11 cellular contexts compared by ENCODE assay signal in genomic region chr9:92100237-92100911, GRCh38. TPM values are rescaled to one million over a fixed set of nuclear protein-coding genes. Genes with fewer than 3 reads are reported as not detected.
DNase-seq lines count a peak whose midpoint lies in the region; ATAC-seq, FAIRE-seq and TF ChIP-seq lines count a peak whose summit lies in the region.
"Had no signal": no experiment of that assay in that cellular context is flagged by ENCODE, and none has a peak within 500 bp of the region (broad histone marks: within the 10 kb centered on the region; RNA-seq: fewer than 3 reads in every experiment).

No MANE protein-coding gene starts in this region.

- H3K23ac ChIP-seq in H1 (ENCODE audit: insufficient read length): no peak overlapping the region

- H3K36me3 ChIP-seq in MG63 (peaks cover 5% of the 10 kb centered on the region), H1 (ENCODE audit: control insufficient read depth in 2 of 4, insufficient read depth in 4 of 4, low read length in 3 of 4) (peaks cover 2 to 12% (median 3%) of the 10 kb centered on the region in 4 experiments; a peak in 3 of 8 replicates)

- no peak for TF ChIP-seq RAD21 in H1 (IDR thresholded peaks at IDR 0.05 in 1 of 2, conservative IDR thresholded peaks at IDR 0.05 in 1 of 2; ENCODE audit: low read depth in 2 of 2, low read length in 2 of 2)

- 93% methylated on average over 5 of the region's 5 CpGs; no CpG with 5 or more reads in 1 of the 2 experiments for WGBS in H1 (ENCODE audit: extremely low coverage in 1 of 2, insufficient coverage in 1 of 2, insufficient read length in 1 of 2, insufficient replicate concordance in 2 of 2, low coverage in 1 of 2, low lambda C conversion rate in 2 of 2, missing lambda C conversion rate in 1 of 2), 2 experiments
- WGBS in lower leg skin, 2 donors: 83 to 92% methylated on average over 5 of the region's 5 CpGs

- no peak overlapping the region for H4K91ac ChIP-seq in H1 (replicated peaks; ENCODE audit: insufficient read length, low read length)

- peaks cover 0 to 2% (median 0%) of the 10 kb centered on the region in 4 experiments; a peak in 1 of 7 replicates for H3K4me1 ChIP-seq in H1 (replicated peaks in 1 of 4; ENCODE audit: control insufficient read depth in 3 of 4, insufficient read depth in 4 of 4, low read length in 3 of 4)

- CTCF ChIA-PET in H1 (lab: Charles Lee; ENCODE audit: partially characterized antibody): no interaction called here

- H3K18ac ChIP-seq in H1 (ENCODE audit: extremely low read depth, low read length): no peak overlapping the region

- no peak overlapping the region for H2BK12ac ChIP-seq in H1 (ENCODE audit: low read depth, low read length)

- no peak for FAIRE-seq in H1 (lab: Jason Lieb, UNC)

- POLR2A ChIA-PET in H1 (lab: Charles Lee; ENCODE audit: partially characterized antibody): interaction anchor here (1.7 kb wide), 1 partner anchor 14 kb away, joined by 8 read pairs; the partner anchor contains the start of gene SPTLC1

- DNase-seq in ELF-1 (ENCODE audit: low read depth, low spot score) (peak; percentile 66), MG63 (peak; percentile 65), H1 (ENCODE audit: low read depth in 1 of 2, low spot score in 2 of 2) (peak in 1 of 2 experiments; percentile 17), nephron progenitor cell (no peak), COLO668 (lab: John Stamatoyannopoulos, UW; ENCODE audit: unreplicated experiment) (no peak), lower leg skin (ENCODE audit: low spot score in 2 of 2) (no peak), GF-D8 (lab: John Stamatoyannopoulos, UW) (no peak)
- DNase-seq: NCI-H1105; stimulated activated naive CD4-positive, alpha-beta T cell had no signal

- H2AFZ ChIP-seq in H1 (ENCODE audit: low read length): no peak overlapping the region

- H3K4me3 Mint-ChIP-seq in nephron progenitor cell: no peak overlapping the region
- no peak overlapping the region for H3K4me3 Mint-ChIP-seq in stimulated activated memory B cell treated with anti-CD40 and anti-IgM and Interleukin-4, amounts not matched to agents 10 μg/mL and 1 μg/mL and 100 μg/mL, for 72 hours

- no peak overlapping the region for H4K5ac ChIP-seq in H1 (ENCODE audit: insufficient read length, low read depth, low read length)

- no peak for TF ChIP-seq EP300 in H1 (IDR thresholded peaks at IDR 0.05; ENCODE audit: borderline replicate concordance in 1 of 2, low read depth in 2 of 2, low read length in 2 of 2)

- TF ChIP-seq POLR2A in H1 (IDR thresholded peaks at IDR 0.05; ENCODE audit: control extremely low read depth in 1 of 2, low read depth in 2 of 2, low read length in 2 of 2) (no peak), lower leg skin (IDR thresholded peaks at IDR 0.05) (no peak)

- H3K27me3 ChIP-seq in MG63 (no peaks in the 10 kb centered on the region), H1 (replicated peaks in 1 of 4; ENCODE audit: control insufficient read depth in 3 of 4, extremely low read depth in 1 of 4, insufficient read depth in 3 of 4, low read length in 3 of 4) (no peaks in the 10 kb centered on the region)

- no peaks in the 10 kb centered on the region for H4K20me1 ChIP-seq in H1 (replicated peaks in 1 of 2; ENCODE audit: control insufficient read depth in 1 of 2, insufficient read depth in 2 of 2, low read length in 2 of 2)

- H4K8ac ChIP-seq in H1 (ENCODE audit: extremely low read depth, insufficient read depth, low read length): no peak overlapping the region

- H3K9ac ChIP-seq in H1 (replicated peaks in 1 of 4; ENCODE audit: extremely low read depth in 1 of 4, low read depth in 3 of 4, low read length in 3 of 4): no peak overlapping the region

- ATAC-seq in stimulated activated memory B cell treated with anti-CD40 and anti-IgM and Interleukin-4, amounts not matched to agents 10 μg/mL and 1 μg/mL and 100 μg/mL, for 72 hours: no peak

- intact Hi-C loops in lower leg skin (cut with DNase I; ENCODE audit: low total_unique reads): no loop called here

- peaks cover 20% of the 10 kb centered on the region for H3K9me3 Mint-ChIP-seq in nephron progenitor cell
- H3K9me3 Mint-ChIP-seq in stimulated activated memory B cell treated with anti-CD40 and anti-IgM and Interleukin-4, amounts not matched to agents 10 μg/mL and 1 μg/mL and 100 μg/mL, for 72 hours: peaks cover 5% of the 10 kb centered on the region

- no peak overlapping the region for H2BK20ac ChIP-seq in H1 (ENCODE audit: low read length)

- H3K56ac ChIP-seq in H1 (replicated peaks; ENCODE audit: insufficient read length, low read depth, low read length): no peak overlapping the region

- no peak for TF ChIP-seq CTCF in H1 (IDR thresholded peaks at IDR 0.05; ENCODE audit: control extremely low read depth in 1 of 3, insufficient read depth in 1 of 3, low read depth in 1 of 3, low read length in 3 of 3)
- TF ChIP-seq CTCF in nephron progenitor cell (IDR thresholded peaks at IDR 0.05): no peak
- no peak for TF ChIP-seq CTCF in lower leg skin (IDR thresholded peaks at IDR 0.05)

- H3K4me1 Mint-ChIP-seq in nephron progenitor cell: no peaks in the 10 kb centered on the region
- H3K4me1 Mint-ChIP-seq in stimulated activated memory B cell treated with anti-CD40 and anti-IgM and Interleukin-4, amounts not matched to agents 10 μg/mL and 1 μg/mL and 100 μg/mL, for 72 hours: peaks cover 12% of the 10 kb centered on the region

- peaks cover 2% of the 10 kb centered on the region; the same call in 1 of the 2 replicates for H3K79me1 ChIP-seq in H1 (ENCODE audit: low read depth, low read length)

- peaks cover 2% of the 10 kb centered on the region for H3K27me3 Mint-ChIP-seq in nephron progenitor cell (ENCODE audit: low read depth, poor library complexity)
- H3K27me3 Mint-ChIP-seq in stimulated activated memory B cell treated with anti-CD40 and anti-IgM and Interleukin-4, amounts not matched to agents 10 μg/mL and 1 μg/mL and 100 μg/mL, for 72 hours: no peaks in the 10 kb centered on the region

- H3K79me2 ChIP-seq in H1 (ENCODE audit: control insufficient read depth in 1 of 2, insufficient read depth in 2 of 2, low read length in 2 of 2): peaks cover 0 to 38% of the 10 kb centered on the region in 2 experiments; a peak in 3 of 4 replicates

- H3K36me3 Mint-ChIP-seq in nephron progenitor cell (ENCODE audit: low read depth): peaks cover 80% of the 10 kb centered on the region
- H3K36me3 Mint-ChIP-seq in stimulated activated memory B cell treated with anti-CD40 and anti-IgM and Interleukin-4, amounts not matched to agents 10 μg/mL and 1 μg/mL and 100 μg/mL, for 72 hours: peaks cover 69% of the 10 kb centered on the region

- no peak overlapping the region for H3K4me2 ChIP-seq in H1 (ENCODE audit: insufficient read depth in 1 of 2, low read depth in 2 of 2, low read length in 2 of 2)

- no peak overlapping the region for H3K14ac ChIP-seq in H1 (ENCODE audit: insufficient read length)

- H3K9me3 ChIP-seq in MG63 (no peaks in the 10 kb centered on the region), H1 (ENCODE audit: insufficient read depth in 2 of 2, low read depth in 1 of 2, low read length in 1 of 2) (peaks cover 0 to under 1% of the 10 kb centered on the region in 2 experiments; a peak in 1 of 4 replicates)

- H3K4ac ChIP-seq in H1 (replicated peaks; ENCODE audit: insufficient read length, low read depth, low read length): no peak overlapping the region

- no peak overlapping the region for H2BK5ac ChIP-seq in H1 (ENCODE audit: low read depth, low read length)

- H2BK120ac ChIP-seq in H1 (replicated peaks; ENCODE audit: low read depth, low read length): no peak overlapping the region

- H3K4me3 ChIP-seq in MG63 (no peak overlapping the region), H1 (ENCODE audit: extremely low read depth in 1 of 4, insufficient read depth in 2 of 4, low read depth in 3 of 4, low read length in 4 of 4) (no peak overlapping the region), lower leg skin (ENCODE audit: low read depth, poor library complexity, severe bottlenecking) (no peak overlapping the region)
- H3K4me3 ChIP-seq: SK-N-MC had no signal

- H2BK15ac ChIP-seq in H1 (ENCODE audit: low read length): no peak overlapping the region

- 0 out of 2 replicates have a peak overlapping the region, but pooled peaks have one; percentile 86 for H2AK5ac ChIP-seq in H1 (ENCODE audit: low read depth, low read length)

- H3K27ac ChIP-seq in H1 (ENCODE audit: low read depth, low read length): no peak overlapping the region
- H3K27ac ChIP-seq: SK-N-MC had no signal

- H3K23me2 ChIP-seq in H1 (ENCODE audit: low read depth, low read length): no peaks in the 10 kb centered on the region

- peak overlapping the region; percentile 66 for H3K27ac Mint-ChIP-seq in nephron progenitor cell
- H3K27ac Mint-ChIP-seq in stimulated activated memory B cell treated with anti-CD40 and anti-IgM and Interleukin-4, amounts not matched to agents 10 μg/mL and 1 μg/mL and 100 μg/mL, for 72 hours: no peak overlapping the region

TF ChIP-seq in H1, 55 proteins besides CTCF, POLR2A, EP300 and RAD21:
- TF ChIP-seq CHD1 (IDR thresholded peaks at IDR 0.05; ENCODE audit: low read depth, low read length) (no peak), USF2 (IDR thresholded peaks at IDR 0.05; ENCODE audit: low read length) (no peak), EZH2 (IDR thresholded peaks at IDR 0.05; ENCODE audit: low read depth, low read length, severe bottlenecking) (no peak)

RNA-seq across cellular contexts. Expression of gene SPTLC1, which starts 14.8 kb away (rescaled TPM):
- total RNA-seq in MG63 (2014; rRNA removed; shearing (Covaris generic); ENCODE audit: low replicate concordance): 35.3 and 42.1 TPM in 2 replicates
- total RNA-seq in H1 (2021; fragmentation: NEBNext Ultra II Directional; extraction: Animal tissue kit (Norgen Biotek cat#: 25700)): 62.1 and 64.2 TPM in 2 replicates
- polyA plus RNA-seq in H1 (2011; rRNA removed): 21.6 and 34.2 TPM in 2 replicates
- polyA plus RNA-seq in H1 (2011; cell fraction: cytosol; rRNA removed): 43.2 TPM
- polyA plus RNA-seq in H1 (2011; cell fraction: nucleus; rRNA removed): 37.0 TPM
- polyA plus RNA-seq in H1 (2012, experiment 1 of 2): 53.4 to 59.2 TPM (median 54.5 TPM) in 4 replicates
- 12.0 TPM for polyA plus RNA-seq in H1 (2012, experiment 2 of 2)
- polyA plus RNA-seq in H1 (2013, experiment 1 of 2): 98.2 TPM
- 120 TPM for polyA plus RNA-seq in H1 (2013, experiment 2 of 2)
- 61.1 and 65.7 TPM in 2 replicates for polyA minus RNA-seq in H1 (2011; rRNA and poly(A)+ RNA removed)
- 31.4 TPM for polyA minus RNA-seq in H1 (2011; cell fraction: cytosol; rRNA and poly(A)+ RNA removed)
- polyA minus RNA-seq in H1 (2011; cell fraction: nucleus; rRNA and poly(A)+ RNA removed): 39.0 TPM
- total RNA-seq in lower leg skin: 10 to 100 TPM; 80.5 to 99.6 (median 95.6) TPM

Comparison
In these comparisons a context has a peak if more than half of its experiments do, and no peak if none do; other contexts are left out.
1. DNase-seq: peak in ELF-1 (single experiment) and MG63 (single experiment); none in nephron progenitor cell (single experiment), COLO668 (single experiment), lower leg skin (0 of 2) and GF-D8 (single experiment).